15 cellular contexts compared by ENCODE assay signal in genomic region chr2:56047136-56047535, GRCh38.
"Had no signal": no experiment of that assay in that cellular context is flagged by ENCODE, and none has a peak within 500 bp of the region (broad histone marks: within the 10 kb centered on the region; RNA-seq: fewer than 3 reads in every experiment).

No MANE protein-coding gene starts in this region.

- H3K27me3 Mint-ChIP-seq: activated naive CD4-positive, alpha-beta T cell treated with anti-CD3 and anti-CD28 coated beads, Interleukin-2, amount 10 ng/mL, durations not matched to agents 7 days and 5 days; effector memory CD8-positive, alpha-beta T cell had no signal

- H3K9me3 Mint-ChIP-seq: activated naive CD4-positive, alpha-beta T cell treated with anti-CD3 and anti-CD28 coated beads, Interleukin-2, amount 10 ng/mL, durations not matched to agents 7 days and 5 days; activated T-helper 2 cell treated with anti-CD3 and anti-CD28 coated beads, Interferon-gamma antibody, Interleukin-2, Interleukin-4, amounts not matched to agents 10 μg/mL and 5 μg/mL and 100 μg/mL, durations not matched to agents 14 hours and 24 hours and 36 hours had no signal

- H3K27ac Mint-ChIP-seq: activated naive CD4-positive, alpha-beta T cell treated with anti-CD3 and anti-CD28 coated beads, Interleukin-2, amount 10 ng/mL, durations not matched to agents 7 days and 5 days; activated T-helper 2 cell treated with anti-CD3 and anti-CD28 coated beads, Interferon-gamma antibody, Interleukin-2, Interleukin-4, amounts not matched to agents 10 μg/mL and 5 μg/mL and 100 μg/mL, durations not matched to agents 14 hours and 24 hours and 36 hours; effector memory CD8-positive, alpha-beta T cell; memory B cell; naive thymus-derived CD4-positive, alpha-beta T cell; stimulated activated effector memory CD8-positive, alpha-beta T cell treated with anti-CD3 and anti-CD28 coated beads, Interleukin-12 subunit alpha, Interleukin-12 subunit beta, amount 100 ng/mL, for 72 hours had no signal

- H3K36me3 Mint-ChIP-seq: activated naive CD4-positive, alpha-beta T cell treated with anti-CD3 and anti-CD28 coated beads, Interleukin-2, amount 10 ng/mL, durations not matched to agents 7 days and 5 days; memory B cell; naive thymus-derived CD4-positive, alpha-beta T cell; stimulated activated effector memory CD8-positive, alpha-beta T cell treated with anti-CD3 and anti-CD28 coated beads, Interleukin-12 subunit alpha, Interleukin-12 subunit beta, amount 100 ng/mL, for 72 hours had no signal

- H3K36me3 ChIP-seq: uterus had no signal

- DNase-seq: activated CD4-positive, alpha-beta T cell treated with anti-CD3 and anti-CD28 coated beads for 1 hour; activated CD4-positive, alpha-beta T cell treated with anti-CD3 and anti-CD28 coated beads, Interleukin-2, amount 50 U/mL, for 4 hours; activated naive CD4-positive, alpha-beta T cell treated with anti-CD3 and anti-CD28 coated beads, Interleukin-2, amount 10 ng/mL, durations not matched to agents 7 days and 5 days; dermis blood vessel endothelial cell; effector memory CD8-positive, alpha-beta T cell; foreskin keratinocyte; kidney glomerular epithelial cell; left ventricle myocardium superior; mucosa of descending colon; naive thymus-derived CD4-positive, alpha-beta T cell; uterus had no signal

- H3K4me3 Mint-ChIP-seq: activated naive CD4-positive, alpha-beta T cell treated with anti-CD3 and anti-CD28 coated beads, Interleukin-2, amount 10 ng/mL, durations not matched to agents 7 days and 5 days; effector memory CD8-positive, alpha-beta T cell; memory B cell; naive thymus-derived CD4-positive, alpha-beta T cell; stimulated activated effector memory CD8-positive, alpha-beta T cell treated with anti-CD3 and anti-CD28 coated beads, Interleukin-12 subunit alpha, Interleukin-12 subunit beta, amount 100 ng/mL, for 72 hours had no signal

- H3K9me3 ChIP-seq: mucosa of descending colon, uterus had no signal

- H3K4me1 ChIP-seq: foreskin keratinocyte, uterus had no signal

- ATAC-seq: effector memory CD8-positive, alpha-beta T cell; foreskin keratinocyte; left ventricle myocardium superior; mucosa of descending colon; naive thymus-derived CD4-positive, alpha-beta T cell; stimulated activated effector memory CD8-positive, alpha-beta T cell treated with anti-CD3 and anti-CD28 coated beads, Interleukin-12 subunit alpha, Interleukin-12 subunit beta, amount 100 ng/mL, for 72 hours had no signal

- H3K4me3 ChIP-seq: mucosa of descending colon, uterus had no signal

- H3K27me3 ChIP-seq: foreskin keratinocyte, uterus had no signal

- H3K27ac ChIP-seq: foreskin keratinocyte, uterus, VCaP had no signal

- H3K4me1 Mint-ChIP-seq: activated naive CD4-positive, alpha-beta T cell treated with anti-CD3 and anti-CD28 coated beads, Interleukin-2, amount 10 ng/mL, durations not matched to agents 7 days and 5 days; memory B cell; stimulated activated effector memory CD8-positive, alpha-beta T cell treated with anti-CD3 and anti-CD28 coated beads, Interleukin-12 subunit alpha, Interleukin-12 subunit beta, amount 100 ng/mL, for 72 hours had no signal
